12 cellular contexts compared by ENCODE assay signal in genomic region chr11:112977620-112978212, GRCh38. TPM values are rescaled to one million over a fixed set of nuclear protein-coding genes. Genes with fewer than 3 reads are reported as not detected.
DNase-seq lines count a peak whose midpoint lies in the region; ATAC-seq and TF ChIP-seq lines count a peak whose summit lies in the region.
"Had no signal": no experiment of that assay in that cellular context is flagged by ENCODE, and none has a peak within 500 bp of the region (broad histone marks: within the 10 kb centered on the region; RNA-seq: fewer than 3 reads in every experiment).

No MANE protein-coding gene starts in this region.

- H3K4me1 ChIP-seq in ascending aorta, result no peaks in the 10 kb centered on the region
- H3K4me1 ChIP-seq: HAP-1 had no signal

- H3K4me3 Mint-ChIP-seq in activated CD4-positive, alpha-beta memory T cell treated with anti-CD3 and anti-CD28 coated beads, Interleukin-2, amount 10 ng/mL, durations not matched to agents 7 days and 5 days, result no peak overlapping the region
- H3K4me3 Mint-ChIP-seq: activated naive CD4-positive, alpha-beta T cell treated with anti-CD3 and anti-CD28 coated beads, Interleukin-2, amount 50 U/mL, for 24 hours had no signal

- H3K9me3 ChIP-seq in ascending aorta, result no peaks in the 10 kb centered on the region
- H3K9me3 ChIP-seq: HAP-1, tibial nerve had no signal

- H3K4me3 ChIP-seq in ascending aorta, result no peak overlapping the region
- H3K4me3 ChIP-seq: HAP-1, skin epidermis, tibial nerve had no signal

- DNase-seq in GM04503 (ENCODE audit: low read depth) (peak; percentile 51), NOMO-1 (lab: John Stamatoyannopoulos, UW; ENCODE audit: unreplicated experiment in 2 of 2) (peak; percentile 75 to 96), fibroblast of gingiva (ENCODE audit: low read depth) (peak; percentile 68), pons (ENCODE audit: low spot score) (peak; percentile 99), ascending aorta (ENCODE audit: low spot score in 2 of 2) (no peak)
- DNase-seq in activated CD4-positive, alpha-beta memory T cell treated with anti-CD3 and anti-CD28 coated beads, Interleukin-2, amount 10 ng/mL, durations not matched to agents 7 days and 5 days, result no peak
- DNase-seq in activated CD4-positive, alpha-beta T cell treated with anti-CD3 and anti-CD28 coated beads for 1 hour, result no peak

- H3K9me3 Mint-ChIP-seq in activated CD4-positive, alpha-beta memory T cell treated with anti-CD3 and anti-CD28 coated beads, Interleukin-2, amount 10 ng/mL, durations not matched to agents 7 days and 5 days, result no peaks in the 10 kb centered on the region

- H3K36me3 Mint-ChIP-seq in activated CD4-positive, alpha-beta memory T cell treated with anti-CD3 and anti-CD28 coated beads, Interleukin-2, amount 10 ng/mL, durations not matched to agents 7 days and 5 days (ENCODE audit: low read depth), result no peaks in the 10 kb centered on the region
- H3K36me3 Mint-ChIP-seq: activated naive CD4-positive, alpha-beta T cell treated with anti-CD3 and anti-CD28 coated beads, Interleukin-2, amount 50 U/mL, for 24 hours had no signal

- H3K27ac ChIP-seq in ascending aorta, result no peak overlapping the region
- H3K27ac ChIP-seq: skin epidermis had no signal

- peaks cover 13% of the 10 kb centered on the region for H3K27me3 Mint-ChIP-seq in activated CD4-positive, alpha-beta memory T cell treated with anti-CD3 and anti-CD28 coated beads, Interleukin-2, amount 10 ng/mL, durations not matched to agents 7 days and 5 days

- POLR2A ChIA-PET in activated CD4-positive, alpha-beta memory T cell treated with anti-CD3 and anti-CD28 coated beads, Interleukin-2, amount 10 ng/mL, durations not matched to agents 7 days and 5 days (lab: Charles Lee), result no interaction called here

- no peak for ATAC-seq in HG03135 (IDR thresholded peaks at IDR 0.05; ENCODE audit: unreplicated experiment)

- CTCF ChIA-PET in activated CD4-positive, alpha-beta memory T cell treated with anti-CD3 and anti-CD28 coated beads, Interleukin-2, amount 10 ng/mL, durations not matched to agents 7 days and 5 days (lab: Charles Lee), result no interaction called here

- H3K27ac Mint-ChIP-seq in activated CD4-positive, alpha-beta memory T cell treated with anti-CD3 and anti-CD28 coated beads, Interleukin-2, amount 10 ng/mL, durations not matched to agents 7 days and 5 days, result no peak overlapping the region
- H3K27ac Mint-ChIP-seq: activated naive CD4-positive, alpha-beta T cell treated with anti-CD3 and anti-CD28 coated beads, Interleukin-2, amount 50 U/mL, for 24 hours had no signal

- no peaks in the 10 kb centered on the region for H3K4me1 Mint-ChIP-seq in activated CD4-positive, alpha-beta memory T cell treated with anti-CD3 and anti-CD28 coated beads, Interleukin-2, amount 10 ng/mL, durations not matched to agents 7 days and 5 days
- H3K4me1 Mint-ChIP-seq: activated naive CD4-positive, alpha-beta T cell treated with anti-CD3 and anti-CD28 coated beads, Interleukin-2, amount 50 U/mL, for 24 hours had no signal

- no peaks in the 10 kb centered on the region for H3K27me3 ChIP-seq in ascending aorta
- H3K27me3 ChIP-seq: tibial nerve had no signal

- no peak for TF ChIP-seq CTCF in ascending aorta (IDR thresholded peaks at IDR 0.05)

- no peaks in the 10 kb centered on the region for H3K36me3 ChIP-seq in ascending aorta
- H3K36me3 ChIP-seq: HAP-1, tibial nerve had no signal

- intact Hi-C loops in ascending aorta (cut with DNase I), result no loop called here

RNA-seq across cellular contexts. Expression of gene NCAM1, which starts 16.5 kb away (rescaled TPM):
- under 1 TPM; 0.48 to 0.78 TPM for total RNA-seq in activated CD4-positive, alpha-beta memory T cell treated with anti-CD3 and anti-CD28 coated beads, Interleukin-2, amount 10 ng/mL, durations not matched to agents 7 days and 5 days
- 3.3 TPM for total RNA-seq in ascending aorta

Comparison
In these comparisons a context has a peak if more than half of its experiments do, and no peak if none do; other contexts are left out.
1. DNase-seq: peak in GM04503 (single experiment), NOMO-1 (2 of 2), fibroblast of gingiva (single experiment) and pons (single experiment); none in activated CD4-positive, alpha-beta memory T cell treated with anti-CD3 and anti-CD28 coated beads, Interleukin-2, amount 10 ng/mL, durations not matched to agents 7 days and 5 days (single experiment), activated CD4-positive, alpha-beta T cell treated with anti-CD3 and anti-CD28 coated beads for 1 hour (single experiment) and ascending aorta (0 of 2).